Comparison of ENCODE assay signal across 8 cellular contexts in genomic region chr15:40108061-40108854, GRCh38. TPM values are rescaled to one million over a fixed set of nuclear protein-coding genes. Genes with fewer than 3 reads are reported as not detected.
A peak's percentile ranks its signal among the peaks of the same experiment; 100 is the strongest.
DNase-seq lines count a peak whose midpoint lies in the region; ATAC-seq and TF ChIP-seq lines count a peak whose summit lies in the region.

No MANE protein-coding gene starts in this region.

- H3K9me3 ChIP-seq in BLaER1, result no peaks in the 10 kb centered on the region
- no peaks in the 10 kb centered on the region for H3K9me3 ChIP-seq in endocrine pancreas (ENCODE audit: control insufficient read depth, low read length)
- no peaks in the 10 kb centered on the region for H3K9me3 ChIP-seq in mucosa of descending colon
- H3K9me3 ChIP-seq in uterus, result no peaks in the 10 kb centered on the region

- TF ChIP-seq POLR2A in uterus (IDR thresholded peaks at IDR 0.05), result peak in 1 of 2 donors; percentile 93

- peak; percentile 81 for DNase-seq in RPMI7951 (ENCODE audit: low read depth)
- DNase-seq in mucosa of descending colon, result peak in 2 of 3 donors; percentile 66 to 75
- DNase-seq in uterus, result peak; percentile 81 to 87
- no peak for DNase-seq in NCI-H1436 treated with DMSO at 0.1 percent for 48 hours (lab: John Stamatoyannopoulos, UW)
- DNase-seq in NCI-H1048 (lab: John Stamatoyannopoulos, UW), result no peak

- H3K27ac ChIP-seq in BLaER1 (peak overlapping the region; percentile 73), uterus (peak overlapping the region; percentile 95)

- no peak for TF ChIP-seq CTCF in mucosa of descending colon (IDR thresholded peaks at IDR 0.05)
- TF ChIP-seq CTCF in uterus (IDR thresholded peaks at IDR 0.05), result no peak

- H3K27me3 ChIP-seq in BLaER1, result no peaks in the 10 kb centered on the region
- H3K27me3 ChIP-seq in endocrine pancreas (ENCODE audit: control insufficient read depth, insufficient read depth, low read length), result no peaks in the 10 kb centered on the region
- H3K27me3 ChIP-seq in uterus, result no peaks in the 10 kb centered on the region

- H3K9ac ChIP-seq in BLaER1 (peak overlapping the region; percentile 85), endocrine pancreas (ENCODE audit: control insufficient read depth, insufficient read depth, low read length) (peak overlapping the region; percentile 54)

- H4K20me1 ChIP-seq in BLaER1, result no peaks in the 10 kb centered on the region

- H3K36me3 ChIP-seq in BLaER1, result no peaks in the 10 kb centered on the region; the same call in 1 of the 2 replicates
- no peaks in the 10 kb centered on the region for H3K36me3 ChIP-seq in endocrine pancreas (ENCODE audit: control insufficient read depth, insufficient read depth, low read length)
- no peaks in the 10 kb centered on the region for H3K36me3 ChIP-seq in mucosa of descending colon (ENCODE audit: low read depth)
- no peaks in the 10 kb centered on the region for H3K36me3 ChIP-seq in uterus

- H3K4me2 ChIP-seq in BLaER1, result peak overlapping the region; percentile 99

- ATAC-seq in GM19452 (IDR thresholded peaks at IDR 0.05; ENCODE audit: unreplicated experiment), result peak; percentile 5
- no peak for ATAC-seq in mucosa of descending colon

- H3K4me3 ChIP-seq in BLaER1 (peak overlapping the region; percentile 93), endocrine pancreas (ENCODE audit: control insufficient read depth, insufficient read depth, low read length) (no peak overlapping the region), mucosa of descending colon (peak overlapping the region; percentile 61), uterus (peak overlapping the region; percentile 63 to 79)

- H3K4me1 ChIP-seq in BLaER1, result peaks cover 70% of the 10 kb centered on the region
- H3K4me1 ChIP-seq in endocrine pancreas (ENCODE audit: control insufficient read depth, insufficient read depth, low read length), result no peaks in the 10 kb centered on the region
- peaks cover 47% of the 10 kb centered on the region for H3K4me1 ChIP-seq in mucosa of descending colon (ENCODE audit: low read depth)
- H3K4me1 ChIP-seq in uterus, result peaks cover 14 to 39% of the 10 kb centered on the region in 2 donors

- intact Hi-C loops in mucosa of descending colon (cut with DNase I, micrococcal nuclease) (loop anchor here in 1 of 2 donors (10.0 kb wide), 1 partner anchor 63 kb away; no protein-coding TSS in a partner anchor), uterus (cut with DNase I; ENCODE audit: low total_unique reads) (loop anchor here (2.0 kb wide), 1 partner anchor 63 kb away; no protein-coding TSS in a partner anchor)

RNA-seq across cellular contexts. Expression of gene BMF, which starts 0.4 kb away (rescaled TPM):
- 13.8 and 13.9 TPM in 2 replicates for total RNA-seq in RPMI7951 (2014; rRNA removed; shearing (Covaris generic))
- 10 to 100 TPM; 12.6 to 32.1 (median 28.7) TPM for total RNA-seq in mucosa of descending colon
- 10 to 100 TPM in 3 of 4 donors, 1 to 10 TPM in 1; 7.1 to 46.2 (median 22.6) TPM for total RNA-seq in uterus

RNA-seq across cellular contexts. Expression of gene BUB1B, which starts 52.6 kb away (rescaled TPM):
- total RNA-seq in RPMI7951 (2014; rRNA removed; shearing (Covaris generic)), result 108 and 126 TPM in 2 replicates
- total RNA-seq in mucosa of descending colon, result 10 to 100 TPM in 1 of 3 donors, 1 to 10 TPM in 2; 5.0 to 13.6 (median 5.1) TPM
- 10 to 100 TPM in 1 of 4 donors, under 1 TPM in 1, not detected in 2; under 0.01 to 31.5 TPM for total RNA-seq in uterus

Comparison
In these comparisons a context has a peak if more than half of its experiments do, and no peak if none do; other contexts are left out.
1. DNase-seq: peak in RPMI7951 (single experiment), mucosa of descending colon (2 of 3) and uterus (2 of 2); none in NCI-H1436 treated with DMSO at 0.1 percent for 48 hours (single experiment) and NCI-H1048 (single experiment).